In genomic region chr11:8344346-8344745, GRCh38 we compare ENCODE assay signal across 33 cellular contexts.
"Had no signal": no experiment of that assay in that cellular context is flagged by ENCODE, and none has a peak within 500 bp of the region (broad histone marks: within the 10 kb centered on the region; RNA-seq: fewer than 3 reads in every experiment).

No MANE protein-coding gene starts in this region.

- H3K4me1 Mint-ChIP-seq: activated CD4-positive, alpha-beta memory T cell treated with anti-CD3 and anti-CD28 coated beads, Interleukin-2, amount 10 ng/mL, durations not matched to agents 7 days and 5 days had no signal

- H3K27ac Mint-ChIP-seq: activated CD4-positive, alpha-beta memory T cell treated with anti-CD3 and anti-CD28 coated beads, Interleukin-2, amount 10 ng/mL, durations not matched to agents 7 days and 5 days; activated CD4-positive, alpha-beta T cell treated with anti-CD3 and anti-CD28 coated beads, Interleukin-2, amount 10 ng/mL, durations not matched to agents 7 days and 5 days; activated naive CD8-positive, alpha-beta T cell treated with anti-CD3 and anti-CD28 coated beads for 36 hours; activated naive CD8-positive, alpha-beta T cell treated with anti-CD3 and anti-CD28 coated beads, Interleukin-2, amount 50 U/mL, for 24 hours; activated T-helper 17 cell treated with anti-CD3 and anti-CD28 coated beads, Interleukin-2, amount 50 U/mL, for 72 hours; effector memory CD8-positive, alpha-beta T cell; T-cell; T-helper 1 cell treated with Interleukin-12 subunit alpha and Interleukin-12 subunit beta and Interleukin-4 antibody, amounts not matched to agents 30 μg/mL and 1 μg/mL, for 36 hours; WTC11 had no signal

- H3K4me1 ChIP-seq: adrenal gland, body of pancreas, esophagus muscularis mucosa, foreskin keratinocyte, gastrocnemius medialis, heart left ventricle had no signal

- H3K9me3 ChIP-seq: adrenal gland, body of pancreas, esophagus muscularis mucosa, gastrocnemius medialis, heart left ventricle had no signal

- H3K36me3 Mint-ChIP-seq: activated naive CD8-positive, alpha-beta T cell treated with anti-CD3 and anti-CD28 coated beads for 36 hours; T-cell; WTC11 had no signal

- H3K27me3 Mint-ChIP-seq: activated CD4-positive, alpha-beta memory T cell treated with anti-CD3 and anti-CD28 coated beads, Interleukin-2, amount 10 ng/mL, durations not matched to agents 7 days and 5 days; activated CD4-positive, alpha-beta T cell treated with anti-CD3 and anti-CD28 coated beads, Interleukin-2, amount 10 ng/mL, durations not matched to agents 7 days and 5 days; activated naive CD8-positive, alpha-beta T cell treated with anti-CD3 and anti-CD28 coated beads, Interleukin-2, amount 50 U/mL, for 24 hours had no signal

- H3K4me3 ChIP-seq: adrenal gland, body of pancreas, esophagus muscularis mucosa, gastrocnemius medialis, heart left ventricle had no signal

- FAIRE-seq: colon had no signal

- H3K36me3 ChIP-seq: adrenal gland, esophagus muscularis mucosa, gastrocnemius medialis, heart left ventricle had no signal

- ATAC-seq: activated naive CD8-positive, alpha-beta T cell treated with anti-CD3 and anti-CD28 coated beads, Interleukin-2, amount 50 U/mL, for 24 hours; activated T-cell treated with anti-CD3 and anti-CD28 coated beads, Interleukin-2, amount 50 U/mL, for 4 hours; activated T-helper 17 cell treated with anti-CD3 and anti-CD28 coated beads, Interleukin-2, amount 50 U/mL, for 72 hours; body of pancreas; effector memory CD8-positive, alpha-beta T cell; gastrocnemius medialis; heart left ventricle; T-cell; WTC11 had no signal

- DNase-seq: activated CD4-positive, alpha-beta memory T cell treated with anti-CD3 and anti-CD28 coated beads, Interleukin-2, amount 10 ng/mL, durations not matched to agents 7 days and 5 days; activated CD4-positive, alpha-beta T cell treated with anti-CD3 and anti-CD28 coated beads for 1 hour; activated CD4-positive, alpha-beta T cell treated with anti-CD3 and anti-CD28 coated beads for 4 hours; activated CD4-positive, alpha-beta T cell treated with anti-CD3 and anti-CD28 coated beads, Interleukin-2, amount 10 ng/mL, durations not matched to agents 7 days and 5 days; activated CD4-positive, alpha-beta T cell treated with anti-CD3 and anti-CD28 coated beads, Interleukin-2, amount 50 U/mL, for 4 hours; activated CD8-positive, alpha-beta memory T cell treated with anti-CD3 and anti-CD28 coated beads, Interleukin-2, amount 50 U/mL, for 48 hours; activated effector memory CD4-positive, alpha-beta T cell treated with Interleukin-2 at 50 U/mL for 16 hours; activated gamma-delta T cell treated with Interleukin-2 at 50 U/mL for 16 hours; activated naive CD4-positive, alpha-beta T cell treated with anti-CD3 and anti-CD28 coated beads, Interleukin-2, amount 50 U/mL, for 16 hours; activated naive CD4-positive, alpha-beta T cell treated with Interleukin-2 at 50 U/mL for 16 hours; activated naive CD8-positive, alpha-beta T cell treated with anti-CD3 and anti-CD28 coated beads for 36 hours; activated naive CD8-positive, alpha-beta T cell treated with anti-CD3 and anti-CD28 coated beads, Interleukin-2, amount 50 U/mL, for 24 hours; activated T-cell treated with anti-CD3 and anti-CD28 coated beads, Interleukin-2, amount 50 U/mL, for 4 hours; adrenal gland; amygdala; aorta; body of pancreas; caudate nucleus; cortex of kidney; dermis blood vessel endothelial cell; effector CD4-positive, alpha-beta T cell; effector memory CD8-positive, alpha-beta T cell; erythroblast; foreskin keratinocyte; gastrocnemius medialis; glutamatergic neuron; T-cell had no signal

- H3K27me3 ChIP-seq: adrenal gland, body of pancreas, esophagus muscularis mucosa, gastrocnemius medialis, heart left ventricle had no signal

- H3K4me3 Mint-ChIP-seq: activated CD4-positive, alpha-beta memory T cell treated with anti-CD3 and anti-CD28 coated beads, Interleukin-2, amount 10 ng/mL, durations not matched to agents 7 days and 5 days; activated CD4-positive, alpha-beta T cell treated with anti-CD3 and anti-CD28 coated beads, Interleukin-2, amount 10 ng/mL, durations not matched to agents 7 days and 5 days; activated naive CD8-positive, alpha-beta T cell treated with anti-CD3 and anti-CD28 coated beads for 36 hours; activated naive CD8-positive, alpha-beta T cell treated with anti-CD3 and anti-CD28 coated beads, Interleukin-2, amount 50 U/mL, for 24 hours; activated T-cell treated with anti-CD3 and anti-CD28 coated beads, Interleukin-2, amount 50 U/mL, for 4 hours; activated T-helper 17 cell treated with anti-CD3 and anti-CD28 coated beads, Interleukin-2, amount 50 U/mL, for 72 hours; effector memory CD8-positive, alpha-beta T cell; T-cell; T-helper 1 cell treated with Interleukin-12 subunit alpha and Interleukin-12 subunit beta and Interleukin-4 antibody, amounts not matched to agents 30 μg/mL and 1 μg/mL, for 36 hours; WTC11 had no signal

- H3K27ac ChIP-seq: adrenal gland, body of pancreas, esophagus muscularis mucosa, foreskin keratinocyte, gastrocnemius medialis, heart left ventricle had no signal

- H3K9me3 Mint-ChIP-seq: activated CD4-positive, alpha-beta memory T cell treated with anti-CD3 and anti-CD28 coated beads, Interleukin-2, amount 10 ng/mL, durations not matched to agents 7 days and 5 days; activated naive CD8-positive, alpha-beta T cell treated with anti-CD3 and anti-CD28 coated beads, Interleukin-2, amount 50 U/mL, for 24 hours; activated T-cell treated with anti-CD3 and anti-CD28 coated beads, Interleukin-2, amount 50 U/mL, for 4 hours; activated T-helper 17 cell treated with anti-CD3 and anti-CD28 coated beads, Interleukin-2, amount 50 U/mL, for 72 hours; effector memory CD8-positive, alpha-beta T cell; T-cell; T-helper 1 cell treated with Interleukin-12 subunit alpha and Interleukin-12 subunit beta and Interleukin-4 antibody, amounts not matched to agents 30 μg/mL and 1 μg/mL, for 36 hours had no signal
